In the genomic region with DNA sequence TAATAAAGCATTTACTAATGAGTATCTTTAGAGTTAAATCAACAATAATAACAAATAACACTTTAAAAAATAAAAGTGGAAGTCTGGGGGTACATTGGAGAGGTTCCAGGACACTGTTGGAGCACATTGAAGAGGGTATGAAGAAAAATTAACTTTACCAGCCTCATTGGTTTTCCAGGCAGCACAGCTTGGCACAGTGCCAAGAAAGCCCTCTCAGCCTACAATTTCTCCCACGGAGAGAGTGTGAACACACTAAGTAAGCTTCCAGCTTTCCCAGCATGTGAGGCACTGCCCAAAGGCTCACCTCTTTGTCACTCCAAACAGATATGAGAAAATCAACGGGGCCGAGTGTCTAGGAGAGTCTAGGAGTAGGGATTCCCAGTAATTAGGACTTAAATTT, we compare ENCODE assay signal across 16 cellular contexts.
"Had no signal": no experiment of that assay in that cellular context is flagged by ENCODE, and none has a peak within 500 bp of the region (broad histone marks: within the 10 kb centered on the region; RNA-seq: fewer than 3 reads in every experiment).

No MANE protein-coding gene starts in this region.

- H3K4me3 ChIP-seq: dorsolateral prefrontal cortex, esophagus muscularis mucosa, skin epidermis, thyroid gland, vagina had no signal

- H3K4me1 ChIP-seq: esophagus muscularis mucosa, parathyroid adenoma, thyroid gland, vagina had no signal

- H3K9ac ChIP-seq: parathyroid adenoma had no signal

- H3K27ac ChIP-seq: dorsolateral prefrontal cortex, esophagus muscularis mucosa, parathyroid adenoma, skin epidermis, thyroid gland, vagina had no signal

- H2AFZ ChIP-seq: parathyroid adenoma had no signal

- ATAC-seq: activated T-helper 17 cell treated with anti-CD3 and anti-CD28 coated beads, Interleukin-2, amount 50 U/mL, for 72 hours; left colon had no signal

- H3K27me3 ChIP-seq: dorsolateral prefrontal cortex, esophagus muscularis mucosa, thyroid gland, vagina had no signal

- H3K79me2 ChIP-seq: parathyroid adenoma had no signal

- FAIRE-seq: astrocyte had no signal

- H3K36me3 ChIP-seq: esophagus muscularis mucosa, thyroid gland, vagina had no signal

- H3K9me3 ChIP-seq: thyroid gland, vagina had no signal

- DNase-seq: activated B cell treated with CpG ODN at 0.5 μM for 24 hours; activated CD4-positive, alpha-beta T cell treated with anti-CD3 and anti-CD28 coated beads, Interleukin-2, amount 10 ng/mL, durations not matched to agents 7 days and 5 days; activated CD8-positive, alpha-beta memory T cell treated with anti-CD3 and anti-CD28 coated beads for 24 hours; activated naive CD4-positive, alpha-beta T cell treated with anti-CD3 and anti-CD28 coated beads for 36 hours; activated T-cell treated with anti-CD3 and anti-CD28 coated beads for 4 hours; dorsolateral prefrontal cortex; left colon; naive B cell; retina; thyroid gland had no signal
